1 cellular context compared by ENCODE assay signal in genomic region chr2:162475661-162476060, GRCh38.
TF ChIP-seq lines count a peak whose summit lies in the region.

No MANE protein-coding gene starts in this region.

TF ChIP-seq in GM12878, 131 proteins besides CTCF, POLR2A, EP300 and RAD21 (continued from another document):
- TF ChIP-seq MYB (IDR thresholded peaks at IDR 0.05; ENCODE audit: borderline replicate concordance, low read depth, low read length) (no peak), ELK1 (IDR thresholded peaks at IDR 0.05; ENCODE audit: low read depth, low read length) (no peak), EZH2 (IDR thresholded peaks at IDR 0.05; ENCODE audit: borderline replicate concordance, control insufficient read depth, low read depth, low read length) (no peak), BCL3 (IDR thresholded peaks at IDR 0.05; ENCODE audit: borderline replicate concordance, insufficient read depth, low read depth, low read length, poor library complexity, severe bottlenecking) (no peak), RELA (IDR thresholded peaks at IDR 0.05; ENCODE audit: borderline replicate concordance, partially characterized antibody) (no peak), HDAC2 (IDR thresholded peaks at IDR 0.05) (no peak)
